ENCODE assay signal across 15 cellular contexts in the genomic region with DNA sequence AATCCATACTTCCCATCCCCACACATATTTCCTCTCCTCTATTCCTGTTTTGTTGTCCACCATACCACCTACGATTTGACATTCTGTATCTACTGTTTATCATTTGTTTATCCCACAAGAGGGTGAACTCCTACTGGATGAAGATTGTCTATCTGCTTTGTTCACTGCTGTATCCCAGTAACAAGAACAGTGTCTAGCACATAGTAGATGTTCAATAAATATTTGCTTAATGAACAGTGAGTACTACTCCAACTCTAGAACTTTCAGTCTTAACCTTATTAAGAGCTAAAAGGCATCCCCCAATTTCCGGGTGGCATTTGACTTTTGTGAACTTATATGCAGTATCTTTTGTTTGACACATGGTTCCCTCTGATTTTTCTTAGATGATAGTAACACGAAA. TPM values are rescaled to one million over a fixed set of nuclear protein-coding genes. Genes with fewer than 3 reads are reported as not detected.
A peak's percentile ranks its signal among the peaks of the same experiment; 100 is the strongest.
DNase-seq lines count a peak whose midpoint lies in the region; ATAC-seq, FAIRE-seq and TF ChIP-seq lines count a peak whose summit lies in the region.
"Had no signal": no experiment of that assay in that cellular context is flagged by ENCODE, and none has a peak within 500 bp of the region (broad histone marks: within the 10 kb centered on the region; RNA-seq: fewer than 3 reads in every experiment).

No MANE protein-coding gene starts in this region.

- H3K36me3 Mint-ChIP-seq in neural progenitor cell = peaks cover 11% of the 10 kb centered on the region

- H3K27me3 ChIP-seq in neural progenitor cell = peaks cover 65% of the 10 kb centered on the region

- TF ChIP-seq CTCF in A549 (IDR thresholded peaks at IDR 0.05) = no peak
- TF ChIP-seq CTCF in HEK293 (tag by site-specific recombination; IDR thresholded peaks at IDR 0.05) = no peak
- TF ChIP-seq CTCF in neural progenitor cell (IDR thresholded peaks at IDR 0.05) = no peak

- TF ChIP-seq RAD21 in A549 (conservative IDR thresholded peaks at IDR 0.05 in 1 of 2, IDR thresholded peaks at IDR 0.05 in 1 of 2) = no peak

- peak overlapping the region; percentile 78 for H3K4me3 ChIP-seq in A549
- peak overlapping the region; percentile 63 for H3K4me3 ChIP-seq in HEK293 (ENCODE audit: low read depth, low read length)
- H3K4me3 ChIP-seq in neural progenitor cell = peak overlapping the region; percentile 76

- peak; percentile 89 for FAIRE-seq in A549 (lab: Jason Lieb, UNC)

- H3K9me3 ChIP-seq in A549 (no peaks in the 10 kb centered on the region), HEK293 (ENCODE audit: control insufficient read depth, insufficient read depth, low read depth, low read length) (no peaks in the 10 kb centered on the region), neural progenitor cell (ENCODE audit: low read depth) (no peaks in the 10 kb centered on the region)

- H3K36me3 ChIP-seq in HEK293 (ENCODE audit: control insufficient read depth in 2 of 2, insufficient read depth in 1 of 2, low read length in 2 of 2) (peaks cover 0 to 3% of the 10 kb centered on the region in 2 experiments; a peak in 1 of 3 replicates), neural progenitor cell (no peaks in the 10 kb centered on the region)

- H3K79me2 ChIP-seq in neural progenitor cell (ENCODE audit: low read depth) = no peaks in the 10 kb centered on the region

- TF ChIP-seq EP300 in A549 (IDR thresholded peaks at IDR 0.05) = no peak

- peak in 1 of 2 experiments; percentile 9 for DNase-seq in A549 (ENCODE audit: low read depth in 1 of 2, low spot score in 1 of 2)
- peak; percentile 31 for DNase-seq in cerebellar cortex (ENCODE audit: low spot score)
- no peak for DNase-seq in neural progenitor cell (ENCODE audit: low spot score)
- no peak for DNase-seq in sciatic nerve (ENCODE audit: low spot score)
- DNase-seq in middle frontal gyrus (ENCODE audit: extremely low spot score, low spot score) = no peak
- no peak for DNase-seq in GM19238 (ENCODE audit: insufficient read length, low spot score)
- DNase-seq in SKM-1 (lab: John Stamatoyannopoulos, UW; ENCODE audit: unreplicated experiment) = no peak
- DNase-seq: CD4-positive, alpha-beta T cell; NCI-H2029; stimulated activated CD4-positive, alpha-beta T cell treated with anti-CD3 and anti-CD28 coated beads, Interleukin-4, amount 100 ng/mL, for 24 hours had no signal

- peak overlapping the region; percentile 84 for H3K4me2 ChIP-seq in A549
- peak overlapping the region; percentile 91 for H3K4me2 ChIP-seq in neural progenitor cell

- H3K4me1 Mint-ChIP-seq in neural progenitor cell = peaks cover 12% of the 10 kb centered on the region

- no peak overlapping the region for H3K27ac Mint-ChIP-seq in neural progenitor cell
- H3K27ac Mint-ChIP-seq: CD4-positive, alpha-beta T cell; dendritic cell treated with granulocyte-macrophage colony-stimulating factor and Interleukin-4, amounts not matched to agents 40 ng/mL and 50 ng/mL, for 4 days; nephron; type B pancreatic cell; WTC11 had no signal

- H3K4me1 ChIP-seq in A549 (peaks cover 16% of the 10 kb centered on the region; the same call in 2 of the 3 replicates), HEK293 (ENCODE audit: control insufficient read depth, insufficient read depth, low read length) (no peaks in the 10 kb centered on the region), neural progenitor cell (peaks cover 4% of the 10 kb centered on the region)

- no peak for ATAC-seq in A549
- ATAC-seq in sciatic nerve = no peak

- peaks cover 7% of the 10 kb centered on the region for H3K9me3 Mint-ChIP-seq in neural progenitor cell
- H3K9me3 Mint-ChIP-seq: CD4-positive, alpha-beta T cell; dendritic cell treated with granulocyte-macrophage colony-stimulating factor and Interleukin-4, amounts not matched to agents 40 ng/mL and 50 ng/mL, for 4 days; nephron; type B pancreatic cell had no signal

- POLR2A ChIA-PET in A549 (lab: Yijun Ruan, JAX) (interaction anchor here (0.6 kb wide), 1 partner anchor 89 kb away, joined by 3 read pairs; no protein-coding TSS in a partner anchor), HEK293 (lab: Yijun Ruan, JAX) (no interaction called here)

- H3K27me3 Mint-ChIP-seq in neural progenitor cell (ENCODE audit: insufficient read depth, low read depth) = peaks cover 3% of the 10 kb centered on the region

- no peak for TF ChIP-seq POLR2A in A549 (IDR thresholded peaks at IDR 0.05; ENCODE audit: low read length)

- no peak overlapping the region for H3K9ac ChIP-seq in neural progenitor cell

- no peak overlapping the region for H3K4me3 Mint-ChIP-seq in neural progenitor cell
- H3K4me3 Mint-ChIP-seq: CD4-positive, alpha-beta T cell; dendritic cell treated with granulocyte-macrophage colony-stimulating factor and Interleukin-4, amounts not matched to agents 40 ng/mL and 50 ng/mL, for 4 days; nephron; type B pancreatic cell; WTC11 had no signal

- H3K27ac ChIP-seq in A549 (peak overlapping the region; percentile 94 to 98; a peak in 3 of 6 replicates), HEK293 (ENCODE audit: extremely low read depth, low read depth, low read length) (no peak overlapping the region), neural progenitor cell (no peak overlapping the region)

- H3F3A ChIP-seq in neural progenitor cell (ENCODE audit: low read depth) = peaks cover 12% of the 10 kb centered on the region

- CTCF ChIA-PET in A549 (lab: Yijun Ruan, JAX) = interaction anchor here (0.6 to 1.8 kb wide), 7 partner anchors 12 to 792 kb away, joined by 3 to 5 read pairs (median 4); no protein-coding TSS in a partner anchor
- CTCF ChIA-PET in HEK293 (lab: Yijun Ruan, JAX) = interaction anchor here (0.7 kb wide), 1 partner anchor 14 kb away, joined by 5 read pairs; no protein-coding TSS in a partner anchor

- intact Hi-C loops in sciatic nerve (cut with DNase I) = no loop called here

- no peak overlapping the region for H2AFZ ChIP-seq in neural progenitor cell (replicated peaks)

- WGBS in A549 (ENCODE audit: missing lambda C conversion rate) = 65% methylated on average over 3 of the region's 3 CpGs

- H4K20me1 ChIP-seq in neural progenitor cell (ENCODE audit: low read depth) = no peaks in the 10 kb centered on the region

TF ChIP-seq in A549, 52 proteins besides CTCF, POLR2A, EP300 and RAD21 (continues in another document):
- TF ChIP-seq ZNF302 (CRISPR knock-in tag; IDR thresholded peaks at IDR 0.05) (no peak), CEBPB (IDR thresholded peaks at IDR 0.05) (no peak), HOXB13 (CRISPR knock-in tag; IDR thresholded peaks at IDR 0.05; ENCODE audit: low read depth) (no peak), NFE2L2 (conservative IDR thresholded peaks at IDR 0.05; ENCODE audit: low read length) (no peak), GATA3 (IDR thresholded peaks at IDR 0.05; ENCODE audit: borderline replicate concordance) (no peak), CHD2 (IDR thresholded peaks at IDR 0.05; ENCODE audit: low read length, partially characterized antibody) (no peak), TP53 (CRISPR knock-in tag; IDR thresholded peaks at IDR 0.05) (no peak), CHD4 (IDR thresholded peaks at IDR 0.05; ENCODE audit: borderline replicate concordance) (no peak), RNF2 (IDR thresholded peaks at IDR 0.05; ENCODE audit: borderline replicate concordance, low read depth) (no peak)
- TF ChIP-seq, protein P1, sequence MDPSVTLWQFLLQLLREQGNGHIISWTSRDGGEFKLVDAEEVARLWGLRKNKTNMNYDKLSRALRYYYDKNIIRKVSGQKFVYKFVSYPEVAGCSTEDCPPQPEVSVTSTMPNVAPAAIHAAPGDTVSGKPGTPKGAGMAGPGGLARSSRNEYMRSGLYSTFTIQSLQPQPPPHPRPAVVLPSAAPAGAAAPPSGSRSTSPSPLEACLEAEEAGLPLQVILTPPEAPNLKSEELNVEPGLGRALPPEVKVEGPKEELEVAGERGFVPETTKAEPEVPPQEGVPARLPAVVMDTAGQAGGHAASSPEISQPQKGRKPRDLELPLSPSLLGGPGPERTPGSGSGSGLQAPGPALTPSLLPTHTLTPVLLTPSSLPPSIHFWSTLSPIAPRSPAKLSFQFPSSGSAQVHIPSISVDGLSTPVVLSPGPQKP (IDR thresholded peaks at IDR 0.05; ENCODE audit: low read depth, low read length) = no peak

TF ChIP-seq in HEK293, 187 proteins besides CTCF, POLR2A, EP300 and RAD21 (continues in another document):
- TF ChIP-seq ZNF211 (tag by site-specific recombination; IDR thresholded peaks at IDR 0.05; ENCODE audit: low read depth) (no peak), ZFHX2 (tag by site-specific recombination; conservative IDR thresholded peaks at IDR 0.05) (0 out of 2 replicates have a peak, but pooled peaks have one; percentile 16), GLIS2 (tag by site-specific recombination; IDR thresholded peaks at IDR 0.05) (no peak), ZNF311 (tag by site-specific recombination; IDR thresholded peaks at IDR 0.05; ENCODE audit: borderline replicate concordance) (no peak), IKZF3 (tag by site-specific recombination; IDR thresholded peaks at IDR 0.05) (no peak), ZNF785 (tag by site-specific recombination; IDR thresholded peaks at IDR 0.05) (no peak), ZNF174 (tag by site-specific recombination; IDR thresholded peaks at IDR 0.05) (no peak), GLI2 (tag by site-specific recombination; IDR thresholded peaks at IDR 0.05; ENCODE audit: borderline replicate concordance, low read depth) (no peak), ZNF747 (tag by site-specific recombination; IDR thresholded peaks at IDR 0.05) (no peak), ZNF146 (tag by site-specific recombination; IDR thresholded peaks at IDR 0.05) (0 out of 2 replicates have a peak, but pooled peaks have one; percentile 3), ZNF223 (tag by site-specific recombination; IDR thresholded peaks at IDR 0.05) (no peak), GLIS1 (tag by site-specific recombination; IDR thresholded peaks at IDR 0.05) (no peak), YY2 (tag by site-specific recombination; IDR thresholded peaks at IDR 0.05) (no peak), ZNF660 (tag by site-specific recombination; IDR thresholded peaks at IDR 0.05) (no peak), ZNF664 (tag by site-specific recombination; IDR thresholded peaks at IDR 0.05) (peak; percentile 98), ZSCAN30 (tag by site-specific recombination; IDR thresholded peaks at IDR 0.05) (no peak)

RNA-seq across cellular contexts. Expression of gene PYGO1, which starts 1.3 kb away (rescaled TPM):
- polyA plus RNA-seq in A549 (2011; rRNA removed) = 13.8 and 13.9 TPM in 2 replicates
- 2.5 and 3.0 TPM in 2 replicates for polyA plus RNA-seq in A549 (2012; cell fraction: cytosol; rRNA removed)
- 1.2 and 1.4 TPM in 2 replicates for polyA plus RNA-seq in A549 (2012; cell fraction: nucleus; rRNA removed)
- polyA plus RNA-seq in A549 (2017; fragmentation: RNase III; extraction: RNeasy Plus Mini Kit Qiagen cat#74134 plus additional on column Dnase treatment) = 6.1 to 6.6 TPM (median 6.3 TPM) in 3 replicates
- polyA minus RNA-seq in A549 (2011; rRNA and poly(A)+ RNA removed) = 8.7 and 10.6 TPM in 2 replicates
- 8.6 and 9.3 TPM in 2 replicates for total RNA-seq in neural progenitor cell (ENCODE audit: low replicate concordance)
- 15.1 TPM for total RNA-seq in sciatic nerve
- total RNA-seq: CD4-positive, alpha-beta T cell had no signal

Comparison
In these comparisons a context has a peak if more than half of its experiments do, and no peak if none do; other contexts are left out.
1. H3K27ac ChIP-seq: peak in A549 (2 of 2); none in HEK293 (single experiment) and neural progenitor cell (single experiment).
2. Peak in every context shown above with its lines, with median percentiles within 50 percentile points of each other: H3K4me3 ChIP-seq.